ENCODE assay signal across 9 cellular contexts in genomic region chr1:209335090-209335692, GRCh38.
DNase-seq lines count a peak whose midpoint lies in the region; ATAC-seq, FAIRE-seq and TF ChIP-seq lines count a peak whose summit lies in the region.
"Had no signal": no experiment of that assay in that cellular context is flagged by ENCODE, and none has a peak within 500 bp of the region (broad histone marks: within the 10 kb centered on the region; RNA-seq: fewer than 3 reads in every experiment).

No MANE protein-coding gene starts in this region.

- H3K4me1 ChIP-seq in HAP-1 (no peaks in the 10 kb centered on the region), Loucy (ENCODE audit: insufficient read depth, low read length, poor library complexity, severe bottlenecking) (no peaks in the 10 kb centered on the region), K562 (replicated peaks in 1 of 2; ENCODE audit: control insufficient read depth in 2 of 2, insufficient read depth in 2 of 2, low read length in 2 of 2) (no peaks in the 10 kb centered on the region), gastrocnemius medialis (no peaks in the 10 kb centered on the region)

- H3K27me3 ChIP-seq in HAP-1 (ENCODE audit: low read depth) (peaks cover 4% of the 10 kb centered on the region), Loucy (ENCODE audit: insufficient read depth, low read length, poor library complexity, severe bottlenecking) (no peaks in the 10 kb centered on the region), K562 (ENCODE audit: control insufficient read depth in 2 of 2, insufficient read depth in 2 of 2, low read length in 2 of 2) (no peaks in the 10 kb centered on the region), gastrocnemius medialis (no peaks in the 10 kb centered on the region)

- no peaks in the 10 kb centered on the region for H3K36me3 ChIP-seq in HAP-1 (replicated peaks)
- no peaks in the 10 kb centered on the region for H3K36me3 ChIP-seq in Loucy (ENCODE audit: insufficient read depth, low read length)
- H3K36me3 ChIP-seq in K562 (ENCODE audit: control insufficient read depth, insufficient read depth, low read length): no peaks in the 10 kb centered on the region
- H3K36me3 ChIP-seq in gastrocnemius medialis: no peaks in the 10 kb centered on the region

- no peak for DNase-seq in AG09319 (ENCODE audit: extremely low read depth, low read depth)
- DNase-seq in ELF-1 (ENCODE audit: low read depth, low spot score): peak; percentile 69
- peak; percentile 42 to 68 for DNase-seq in HAP-1 (ENCODE audit: low spot score in 2 of 2)
- peak; percentile 47 to 67 (median 60) for DNase-seq in K562 (ENCODE audit: extremely low read depth in 1 of 4, low spot score in 3 of 4)
- DNase-seq in lung microvascular endothelial cell (ENCODE audit: low read depth in 2 of 2): peak; percentile 37 to 43
- DNase-seq in gastrocnemius medialis: no peak
- no peak for DNase-seq in dedifferentiated amniotic fluid mesenchymal stem cell (ENCODE audit: extremely low spot score)

- H3K27ac ChIP-seq in K562 (ENCODE audit: extremely low read depth, low read depth, low read length) (no peak overlapping the region), gastrocnemius medialis (no peak overlapping the region)
- H3K27ac ChIP-seq: SK-N-MC had no signal

- H3K4me2 ChIP-seq in Loucy (ENCODE audit: low read depth, low read length, poor library complexity, severe bottlenecking) (no peak overlapping the region), K562 (ENCODE audit: insufficient read depth, low read length) (no peak overlapping the region)

- TF ChIP-seq CTCF in AG09319 (IDR thresholded peaks at IDR 0.05; ENCODE audit: low read depth, low read length) (peak; percentile 83), Loucy (conservative IDR thresholded peaks at IDR 0.05; ENCODE audit: low read length) (peak; percentile 80), K562 (IDR thresholded peaks at IDR 0.05 in 2 of 3, conservative IDR thresholded peaks at IDR 0.05 in 1 of 3; ENCODE audit: insufficient read depth in 2 of 3, low read depth in 1 of 3, low read length in 3 of 3) (peak; percentile 62 to 82 (median 62)), gastrocnemius medialis (IDR thresholded peaks at IDR 0.05 in 4 of 5, conservative IDR thresholded peaks at IDR 0.05 in 1 of 5) (no peak)

- ATAC-seq in K562: peak; percentile 97
- no peak for ATAC-seq in gastrocnemius medialis

- TF ChIP-seq POLR2A in K562 (conservative IDR thresholded peaks at IDR 0.05) (no peak), gastrocnemius medialis (IDR thresholded peaks at IDR 0.05) (no peak)

- no peaks in the 10 kb centered on the region for H3K9me1 ChIP-seq in K562 (ENCODE audit: control insufficient read depth, insufficient read depth, low read length)

- H4K20me1 ChIP-seq in Loucy (ENCODE audit: insufficient read depth, low read length, poor library complexity, severe bottlenecking) (no peaks in the 10 kb centered on the region), K562 (replicated peaks; ENCODE audit: control insufficient read depth, insufficient read depth, low read length) (no peaks in the 10 kb centered on the region)

- no TSS peak for BruUV-seq in K562 (replicated peaks; lab: Mats Ljungman, UMichigan)

- POLR2A ChIA-PET in K562 (lab: Yijun Ruan, JAX): no interaction called here

- TF ChIP-seq RAD21 in K562 (CRISPR knock-in tag; conservative IDR thresholded peaks at IDR 0.05 in 1 of 2, IDR thresholded peaks at IDR 0.05 in 1 of 2): no peak

- peak; percentile 71 for FAIRE-seq in K562 (lab: Jason Lieb, UNC)

- intact Hi-C loops in K562 (cut with micrococcal nuclease) (no loop called here), gastrocnemius medialis (cut with DNase I; ENCODE audit: low total_unique reads) (no loop called here)

- H3K79me2 ChIP-seq in Loucy (ENCODE audit: insufficient read depth, low read length) (no peaks in the 10 kb centered on the region), K562 (ENCODE audit: control insufficient read depth, insufficient read depth, low read length) (no peaks in the 10 kb centered on the region)

- in situ Hi-C loops in HAP-1 (cut with MboI; ENCODE audit: low sequenced_read_pairs) (no loop called here), K562 (cut with MboI) (no loop called here), gastrocnemius medialis (cut with MboI; ENCODE audit: low sequenced_read_pairs in 4 of 4) (no loop called here)

- H3K9ac ChIP-seq in Loucy (ENCODE audit: low read depth, low read length, poor library complexity, severe bottlenecking) (no peak overlapping the region), K562 (ENCODE audit: insufficient read depth in 1 of 2, low read depth in 2 of 2, low read length in 2 of 2) (no peak overlapping the region)

- no peaks in the 10 kb centered on the region for H3K9me2 ChIP-seq in Loucy (replicated peaks; ENCODE audit: low read depth, low read length)

- H3K9me3 ChIP-seq in HAP-1: no peaks in the 10 kb centered on the region
- H3K9me3 ChIP-seq in Loucy (ENCODE audit: insufficient read depth, low read depth, low read length): no peaks in the 10 kb centered on the region
- no peaks in the 10 kb centered on the region for H3K9me3 ChIP-seq in K562 (replicated peaks; ENCODE audit: control insufficient read depth, insufficient read depth, low read depth, low read length)
- H3K9me3 ChIP-seq in gastrocnemius medialis: no peaks in the 10 kb centered on the region

- no peaks in the 10 kb centered on the region for H3F3A ChIP-seq in Loucy (ENCODE audit: low read depth)

- WGBS in K562 (ENCODE audit: insufficient coverage, low coverage, missing lambda C conversion rate): 4% methylated on average over 3 of the region's 3 CpGs

- CTCF ChIA-PET in K562 (lab: Yijun Ruan, JAX; ENCODE audit: low intra/inter-chr PET ratio): no interaction called here

- H3K4me3 ChIP-seq in HAP-1 (no peak overlapping the region), Loucy (ENCODE audit: low read length, poor library complexity, severe bottlenecking) (no peak overlapping the region), K562 (no peak overlapping the region), gastrocnemius medialis (no peak overlapping the region)
- H3K4me3 ChIP-seq: SK-N-MC had no signal

- TF ChIP-seq EP300 in K562 (IDR thresholded peaks at IDR 0.05; ENCODE audit: low read length): no peak

- H2AFZ ChIP-seq in Loucy (ENCODE audit: low read length) (no peak overlapping the region), K562 (ENCODE audit: low read depth, low read length) (no peak overlapping the region)

TF ChIP-seq in K562, 482 proteins besides CTCF, POLR2A, EP300 and RAD21 (continues in another document):
- no peak for TF ChIP-seq NR4A1 (CRISPR knock-in tag; IDR thresholded peaks at IDR 0.05)
- no peak for TF ChIP-seq NR4A1 (tag; IDR thresholded peaks at IDR 0.05)
- no peak for TF ChIP-seq POU5F1 (IDR thresholded peaks at IDR 0.05; ENCODE audit: borderline replicate concordance, low read depth, low read length, partially characterized antibody)
- no peak for TF ChIP-seq ZSCAN32 (CRISPR knock-in tag; IDR thresholded peaks at IDR 0.05)
- TF ChIP-seq KLF10 (CRISPR knock-in tag; IDR thresholded peaks at IDR 0.05): no peak
- TF ChIP-seq KLF1 (tag; IDR thresholded peaks at IDR 0.05): no peak
- no peak for TF ChIP-seq ZNF354B (CRISPR knock-in tag; IDR thresholded peaks at IDR 0.05)
- TF ChIP-seq ZHX1 (conservative IDR thresholded peaks at IDR 0.05; ENCODE audit: low read length): no peak
- no peak for TF ChIP-seq ZNF121 (CRISPR knock-in tag; conservative IDR thresholded peaks at IDR 0.05)
- no peak for TF ChIP-seq ZNF395 (CRISPR knock-in tag; IDR thresholded peaks at IDR 0.05)
- TF ChIP-seq CBX8 (IDR thresholded peaks at IDR 0.05; ENCODE audit: borderline replicate concordance, extremely low read depth, low read depth, low read length, poor library complexity, severe bottlenecking): no peak
- no peak for TF ChIP-seq STAT5B (CRISPR knock-in tag; IDR thresholded peaks at IDR 0.05)
- TF ChIP-seq TRIM28 (IDR thresholded peaks at IDR 0.05): no peak
- no peak for TF ChIP-seq ELF2 (CRISPR knock-in tag; IDR thresholded peaks at IDR 0.05)
- TF ChIP-seq MLX (CRISPR knock-in tag; conservative IDR thresholded peaks at IDR 0.05): no peak
- TF ChIP-seq SMARCC2 (IDR thresholded peaks at IDR 0.05; ENCODE audit: low read depth): no peak

Comparison
In these comparisons a context has a peak if more than half of its experiments do, and no peak if none do; other contexts are left out.
1. DNase-seq: peak in ELF-1 (single experiment), HAP-1 (2 of 2), K562 (4 of 4) and lung microvascular endothelial cell (2 of 2); none in AG09319 (single experiment), gastrocnemius medialis (0 of 2) and dedifferentiated amniotic fluid mesenchymal stem cell (single experiment).
2. CTCF ChIP-seq: peak in AG09319 (single experiment), Loucy (single experiment) and K562 (3 of 3); none in gastrocnemius medialis (0 of 5).